In genomic region chrX:46376246-46376885, GRCh38 we compare ENCODE assay signal across 9 cellular contexts.
A peak's percentile ranks its signal among the peaks of the same experiment; 100 is the strongest.
DNase-seq lines count a peak whose midpoint lies in the region; ATAC-seq and TF ChIP-seq lines count a peak whose summit lies in the region.
"Had no signal": no experiment of that assay in that cellular context is flagged by ENCODE, and none has a peak within 500 bp of the region (broad histone marks: within the 10 kb centered on the region; RNA-seq: fewer than 3 reads in every experiment).

No MANE protein-coding gene starts in this region.

- H3K4me2 ChIP-seq in SK-N-SH: no peak overlapping the region
- H3K4me2 ChIP-seq in mesendoderm (ENCODE audit: low read length): no peak overlapping the region

- H3K36me3 ChIP-seq in SK-N-SH (replicated peaks in 1 of 2; ENCODE audit: control insufficient read depth in 1 of 2, insufficient read depth in 2 of 2, low read length in 1 of 2): no peaks in the 10 kb centered on the region
- no peaks in the 10 kb centered on the region for H3K36me3 ChIP-seq in mesendoderm (ENCODE audit: control insufficient read depth, insufficient read depth, low read length)

- peaks cover 7% of the 10 kb centered on the region; the same call in 1 of the 2 replicates for H3K4me1 Mint-ChIP-seq in HFFc6 (ENCODE audit: low read depth)
- H3K4me1 Mint-ChIP-seq in chondrocyte (ENCODE audit: low read depth): peaks cover 20% of the 10 kb centered on the region

- no peak overlapping the region for H4K5ac ChIP-seq in mesendoderm (ENCODE audit: low read length)

- H3K36me3 Mint-ChIP-seq in HFFc6 (ENCODE audit: low read depth): no peaks in the 10 kb centered on the region
- no peaks in the 10 kb centered on the region for H3K36me3 Mint-ChIP-seq in chondrocyte (ENCODE audit: low read depth)
- H3K36me3 Mint-ChIP-seq: naive B cell had no signal

- no peak overlapping the region for H2AFZ ChIP-seq in SK-N-SH (ENCODE audit: low read depth)

- H3K4me3 ChIP-seq in SK-N-SH (ENCODE audit: low read depth in 2 of 2, low read length in 1 of 2): no peak overlapping the region; a peak in 1 of 4 replicates
- H3K4me3 ChIP-seq in mesendoderm (ENCODE audit: low read length): no peak overlapping the region

- no peaks in the 10 kb centered on the region for H3K79me1 ChIP-seq in mesendoderm (ENCODE audit: low read length)

- TF ChIP-seq CTCF in HFFc6 (IDR thresholded peaks at IDR 0.05) (peak; percentile 59), SK-N-SH (IDR thresholded peaks at IDR 0.05) (peak; percentile 66), chondrocyte (IDR thresholded peaks at IDR 0.05) (peak; percentile 85)

- H2AK5ac ChIP-seq in mesendoderm (ENCODE audit: low read length): no peak overlapping the region

- no peak overlapping the region for H3K4ac ChIP-seq in mesendoderm (ENCODE audit: low read depth, low read length)

- no peak overlapping the region for H2BK5ac ChIP-seq in mesendoderm (ENCODE audit: low read length)

- no peak overlapping the region for H3K18ac ChIP-seq in mesendoderm (ENCODE audit: low read length)

- no peak overlapping the region for H2BK120ac ChIP-seq in mesendoderm (ENCODE audit: low read depth, low read length)

- POLR2A ChIA-PET in SK-N-SH (lab: Yijun Ruan, JAX): no interaction called here

- H2BK15ac ChIP-seq in mesendoderm (replicated peaks; ENCODE audit: low read depth): no peak overlapping the region

- no peak overlapping the region for H3K9ac ChIP-seq in SK-N-SH
- no peak overlapping the region for H3K9ac ChIP-seq in mesendoderm (ENCODE audit: low read length)

- H3K9me2 ChIP-seq in SK-N-SH: no peaks in the 10 kb centered on the region

- H3K79me2 ChIP-seq in SK-N-SH (ENCODE audit: insufficient read depth) (no peaks in the 10 kb centered on the region), mesendoderm (ENCODE audit: control insufficient read depth, insufficient read depth, low read length) (no peaks in the 10 kb centered on the region)

- H3K27me3 ChIP-seq in SK-N-SH (ENCODE audit: insufficient read depth) (peaks cover 4% of the 10 kb centered on the region; the same call in 1 of the 2 replicates), mesendoderm (ENCODE audit: insufficient read depth, low read length, poor library complexity) (no peaks in the 10 kb centered on the region)

- DNase-seq in COR-L47 (lab: John Stamatoyannopoulos, UW): peak; percentile 22
- DNase-seq in HFFc6: peak; percentile 34
- DNase-seq in SK-N-SH: no peak
- DNase-seq in chondrocyte (ENCODE audit: low spot score): no peak
- DNase-seq in mesendoderm: peak; percentile 75
- DNase-seq in posterior vena cava (ENCODE audit: low spot score): no peak
- DNase-seq: naive B cell had no signal

- ATAC-seq in HG02610 (IDR thresholded peaks at IDR 0.05; ENCODE audit: unreplicated experiment) (no peak), HG02588 (IDR thresholded peaks at IDR 0.05; ENCODE audit: unreplicated experiment) (no peak)

- H3K27ac ChIP-seq in SK-N-SH (ENCODE audit: low read depth in 2 of 2, low read length in 1 of 2): peak overlapping the region in 1 of 2 experiments; percentile 8; a peak in 1 of 4 replicates
- H3K27ac ChIP-seq in mesendoderm (ENCODE audit: low read depth, low read length): no peak overlapping the region

- no peak overlapping the region for H3K23ac ChIP-seq in mesendoderm (ENCODE audit: low read length)

- intact Hi-C loops in posterior vena cava (cut with DNase I): loop anchor here in 1 of 2 donors (10.0 kb wide), 1 partner anchor 552 kb away; no protein-coding TSS in a partner anchor

- no peaks in the 10 kb centered on the region for H3K9me3 ChIP-seq in SK-N-SH

- no peaks in the 10 kb centered on the region for H4K20me1 ChIP-seq in SK-N-SH (ENCODE audit: insufficient read depth)

- H3K4me3 Mint-ChIP-seq in HFFc6 (no peak overlapping the region), chondrocyte (ENCODE audit: unreplicated experiment) (no peak overlapping the region)
- H3K4me3 Mint-ChIP-seq: naive B cell had no signal

- H3K27ac Mint-ChIP-seq in HFFc6 (no peak overlapping the region), chondrocyte (ENCODE audit: unreplicated experiment) (peak overlapping the region; percentile 13)

- no peaks in the 10 kb centered on the region for H3K9me3 Mint-ChIP-seq in HFFc6
- no peaks in the 10 kb centered on the region for H3K9me3 Mint-ChIP-seq in chondrocyte (ENCODE audit: low read depth)
- H3K9me3 Mint-ChIP-seq: naive B cell had no signal

- H4K8ac ChIP-seq in mesendoderm (ENCODE audit: low read depth, low read length): no peak overlapping the region

- peaks cover 0 to 10% of the 10 kb centered on the region in 2 experiments; a peak in 1 of 4 replicates for H3K4me1 ChIP-seq in SK-N-SH (ENCODE audit: control insufficient read depth in 1 of 2, insufficient read depth in 2 of 2, low read depth in 1 of 2, low read length in 1 of 2)
- no peaks in the 10 kb centered on the region for H3K4me1 ChIP-seq in mesendoderm (ENCODE audit: control insufficient read depth, low read depth, low read length)

- CTCF ChIA-PET in SK-N-SH (lab: Yijun Ruan, JAX): interaction anchor here (0.8 to 1.2 kb wide), 2 partner anchors 44 to 861 kb away, joined by 3 read pairs; no protein-coding TSS in a partner anchor

- peak overlapping the region; percentile 17 for H3K56ac ChIP-seq in mesendoderm (ENCODE audit: low read length)

- 11% methylated on average over 4 of the region's 4 CpGs for WGBS in SK-N-SH (ENCODE audit: low lambda C conversion rate)
- no CpG with 5 or more reads among the region's 4 CpGs for WGBS in mesendoderm (ENCODE audit: extremely low coverage, insufficient coverage, low lambda C conversion rate)

- H3F3A ChIP-seq in SK-N-SH (replicated peaks; ENCODE audit: insufficient read depth): no peaks in the 10 kb centered on the region

- TF ChIP-seq RAD21 in SK-N-SH (IDR thresholded peaks at IDR 0.05; ENCODE audit: low read length): peak; percentile 65

- H3K27me3 Mint-ChIP-seq in HFFc6 (ENCODE audit: insufficient read depth): peaks cover 2% of the 10 kb centered on the region; the same call in 1 of the 2 replicates
- H3K27me3 Mint-ChIP-seq in chondrocyte (ENCODE audit: low read depth): no peaks in the 10 kb centered on the region

- no peak for TF ChIP-seq EP300 in SK-N-SH (IDR thresholded peaks at IDR 0.05; ENCODE audit: borderline replicate concordance in 1 of 2, low read depth in 1 of 2, low read length in 1 of 2)

TF ChIP-seq in SK-N-SH, 30 proteins besides CTCF, POLR2A, EP300 and RAD21:
- TF ChIP-seq TAF1 (IDR thresholded peaks at IDR 0.05; ENCODE audit: borderline replicate concordance, low read depth, low read length): no peak
- no peak for TF ChIP-seq PBX3 (IDR thresholded peaks at IDR 0.05)
- no peak for TF ChIP-seq ZBTB33 (IDR thresholded peaks at IDR 0.05; ENCODE audit: borderline replicate concordance, low read depth)
- peak; percentile 50 for TF ChIP-seq SMC3 (IDR thresholded peaks at IDR 0.05; ENCODE audit: low read depth, low read length)

Comparison
In these comparisons a context has a peak if more than half of its experiments do, and no peak if none do; other contexts are left out.
1. DNase-seq: peak in COR-L47 (single experiment), HFFc6 (single experiment) and mesendoderm (single experiment); none in SK-N-SH (single experiment), chondrocyte (single experiment) and posterior vena cava (single experiment).
2. Peak in every context shown above with its lines, with median percentiles within 50 percentile points of each other: CTCF ChIP-seq.